Comparison of ENCODE assay signal across 1 cellular context in genomic region chrX:101390664-101391525, GRCh38.
A peak's percentile ranks its signal among the peaks of the same experiment; 100 is the strongest.
TF ChIP-seq lines count a peak whose summit lies in the region.

TSS of gene RPL36A (plus strand) at chrX:101391011. CDS start at chrX:101391044, 33 bp downstream.

TF ChIP-seq in K562, 482 proteins besides CTCF, POLR2A, EP300 and RAD21 (continued from another document and continues in another):
- TF ChIP-seq CEBPZ (IDR thresholded peaks at IDR 0.05; ENCODE audit: borderline replicate concordance, low read depth, low read length) (no peak), TRIM28 (IDR thresholded peaks at IDR 0.05) (no peak), ZBTB7A (IDR thresholded peaks at IDR 0.05; ENCODE audit: borderline replicate concordance, control insufficient read depth, low read depth, low read length) (peak; percentile 77; the same call in 1 of the 2 replicates), ZNF274 (IDR thresholded peaks at IDR 0.05; ENCODE audit: borderline replicate concordance, low read depth, low read length) (no peak), CREB1 (IDR thresholded peaks at IDR 0.05) (no peak), CREB1 (CRISPR knock-in tag; IDR thresholded peaks at IDR 0.05) (peak; percentile 55; the same call in 1 of the 2 replicates), SRSF3 (IDR thresholded peaks at IDR 0.05; ENCODE audit: insufficient read depth, low read length) (no peak), ZNF830 (CRISPR knock-in tag; IDR thresholded peaks at IDR 0.05) (0 out of 2 replicates have a peak, but pooled peaks have one; percentile 39), ZNF277 (CRISPR knock-in tag; IDR thresholded peaks at IDR 0.05; ENCODE audit: borderline replicate concordance) (no peak), CSDE1 (IDR thresholded peaks at IDR 0.05) (no peak), ZC3H8 (IDR thresholded peaks at IDR 0.05) (no peak), FOXP1 (CRISPR knock-in tag; IDR thresholded peaks at IDR 0.05) (no peak), KLF16 (IDR thresholded peaks at IDR 0.05) (no peak), NFE2 (IDR thresholded peaks at IDR 0.05; ENCODE audit: low read depth) (no peak), ZNF740 (CRISPR knock-in tag; IDR thresholded peaks at IDR 0.05) (peak; percentile 90), ZNF740 (tag; IDR thresholded peaks at IDR 0.05) (no peak), FOXM1 (IDR thresholded peaks at IDR 0.05; ENCODE audit: low read depth) (no peak), FOXM1 (CRISPR knock-in tag; IDR thresholded peaks at IDR 0.05; ENCODE audit: low read depth) (no peak), STAG1 (CRISPR knock-in tag; IDR thresholded peaks at IDR 0.05; ENCODE audit: borderline replicate concordance) (no peak), ZNF239 (CRISPR knock-in tag; IDR thresholded peaks at IDR 0.05) (no peak), CGGBP1 (CRISPR knock-in tag; IDR thresholded peaks at IDR 0.05) (0 out of 2 replicates have a peak, but pooled peaks have one; percentile 15), ZNF408 (CRISPR knock-in tag; IDR thresholded peaks at IDR 0.05; ENCODE audit: low read depth) (no peak), TOE1 (IDR thresholded peaks at IDR 0.05; ENCODE audit: borderline replicate concordance) (no peak), TOE1 (CRISPR knock-in tag; IDR thresholded peaks at IDR 0.05; ENCODE audit: borderline replicate concordance, low read depth) (0 out of 2 replicates have a peak, but pooled peaks have one; percentile 81), PURB (CRISPR knock-in tag; IDR thresholded peaks at IDR 0.05; ENCODE audit: low read depth) (no peak), TFAP4 (CRISPR knock-in tag; IDR thresholded peaks at IDR 0.05; ENCODE audit: borderline replicate concordance) (peak; percentile 59; the same call in 1 of the 2 replicates), C11orf30 (IDR thresholded peaks at IDR 0.05; ENCODE audit: low read depth) (peak; percentile 26; the same call in 1 of the 2 replicates), POU5F1 (IDR thresholded peaks at IDR 0.05; ENCODE audit: borderline replicate concordance, low read depth, low read length, partially characterized antibody) (no peak), ID3 (CRISPR knock-in tag; IDR thresholded peaks at IDR 0.05) (no peak), ID3 (tag; IDR thresholded peaks at IDR 0.05) (0 out of 2 replicates have a peak, but pooled peaks have one; percentile 42), CHD1 (IDR thresholded peaks at IDR 0.05; ENCODE audit: low read length) (no peak), SAP30 (IDR thresholded peaks at IDR 0.05; ENCODE audit: borderline replicate concordance, insufficient read depth, low read depth, low read length, poor library complexity, severe bottlenecking) (no peak), CTCFL (IDR thresholded peaks at IDR 0.05; ENCODE audit: borderline replicate concordance, insufficient read depth, low read depth, low read length, poor library complexity, severe bottlenecking) (peak; percentile 92), MLLT1 (IDR thresholded peaks at IDR 0.05) (peak; percentile 43 to 55; a peak in 2 of 4 replicates), CREB3L1 (IDR thresholded peaks at IDR 0.05; ENCODE audit: borderline replicate concordance, low read depth) (peak; percentile 64; the same call in 1 of the 2 replicates), ZKSCAN1 (IDR thresholded peaks at IDR 0.05; ENCODE audit: low read depth, low read length) (no peak), ZNF318 (IDR thresholded peaks at IDR 0.05; ENCODE audit: borderline replicate concordance in 1 of 2, low read depth in 1 of 2) (0 out of 4 replicates have a peak, but pooled peaks of 1 of the 2 experiments have one; percentile 40), COPS2 (conservative IDR thresholded peaks at IDR 0.05) (no peak), POLR3A (IDR thresholded peaks at IDR 0.05; ENCODE audit: borderline replicate concordance, extremely low read depth, insufficient read depth, insufficient read length) (no peak), ZKSCAN8 (CRISPR knock-in tag; IDR thresholded peaks at IDR 0.05) (no peak)
